ENCODE assay signal across 15 cellular contexts in the genomic region with DNA sequence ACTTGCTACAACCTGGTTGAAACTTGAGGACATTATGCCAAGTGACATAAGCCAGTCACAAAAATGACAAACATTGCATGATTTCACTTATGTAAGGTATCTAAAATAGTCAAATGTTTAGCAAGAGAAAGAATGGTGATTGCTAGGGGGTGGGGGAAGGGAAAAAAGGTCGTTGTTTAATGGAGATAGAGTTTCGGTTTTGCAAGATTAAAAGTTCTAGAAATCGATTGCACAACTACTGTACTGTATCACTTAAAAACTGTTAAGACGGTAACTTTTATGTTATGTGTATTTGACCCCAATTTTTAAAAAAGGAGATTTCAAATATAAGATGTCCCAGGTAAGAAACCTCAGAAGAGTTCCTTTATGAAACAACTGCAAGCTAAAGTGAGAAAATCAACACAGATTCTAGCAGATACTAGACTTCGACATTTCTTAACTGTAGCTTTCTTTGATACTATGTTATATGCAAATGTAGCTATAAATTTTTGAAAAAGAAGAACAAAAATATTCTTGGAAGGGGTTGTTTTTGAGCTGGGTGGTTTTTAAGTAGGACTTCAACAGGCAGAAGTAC. TPM values are rescaled to one million over a fixed set of nuclear protein-coding genes. Genes with fewer than 3 reads are reported as not detected.
DNase-seq lines count a peak whose midpoint lies in the region; TF ChIP-seq lines count a peak whose summit lies in the region.
"Had no signal": no experiment of that assay in that cellular context is flagged by ENCODE, and none has a peak within 500 bp of the region (broad histone marks: within the 10 kb centered on the region; RNA-seq: fewer than 3 reads in every experiment).

No MANE protein-coding gene starts in this region.

- peaks cover 7% of the 10 kb centered on the region for H3K36me3 Mint-ChIP-seq in activated naive CD4-positive, alpha-beta T cell treated with anti-CD3 and anti-CD28 coated beads, Interleukin-2, amount 10 ng/mL, durations not matched to agents 7 days and 5 days
- H3K36me3 Mint-ChIP-seq in activated T-helper 2 cell treated with anti-CD3 and anti-CD28 coated beads, Interferon-gamma antibody, Interleukin-2, Interleukin-4, amounts not matched to agents 10 μg/mL and 5 μg/mL and 100 μg/mL, durations not matched to agents 14 hours and 24 hours and 36 hours (ENCODE audit: low read depth), result peaks cover 5% of the 10 kb centered on the region

- DNase-seq in activated naive CD4-positive, alpha-beta T cell treated with anti-CD3 and anti-CD28 coated beads, Interleukin-2, amount 10 ng/mL, durations not matched to agents 7 days and 5 days, result no peak
- DNase-seq in activated naive CD4-positive, alpha-beta T cell treated with Interleukin-2 at 50 U/mL for 16 hours, result no peak
- DNase-seq in NB4 (ENCODE audit: low read depth) (peak; percentile 46), spleen (no peak), G401 (ENCODE audit: low spot score) (no peak), midbrain (lab: John Stamatoyannopoulos, UW) (no peak), COR-L47 (lab: John Stamatoyannopoulos, UW) (no peak)
- no peak for DNase-seq in activated T-helper 2 cell treated with anti-CD3 and anti-CD28 coated beads, Interferon-gamma antibody, Interleukin-2, Interleukin-4, amounts not matched to agents 10 μg/mL and 5 μg/mL and 100 μg/mL, durations not matched to agents 14 hours and 24 hours and 36 hours (ENCODE audit: low spot score)
- DNase-seq: activated CD4-positive, alpha-beta T cell treated with anti-CD3 and anti-CD28 coated beads for 48 hours; aorta; left colon; NCI-H1048; nucleus accumbens; uterus had no signal

- peak overlapping the region; percentile 21 for H3K4me3 ChIP-seq in NB4 (ENCODE audit: low read depth, low read length)
- no peak overlapping the region for H3K4me3 ChIP-seq in spleen
- H3K4me3 ChIP-seq: uterus had no signal

- H3K9me3 ChIP-seq in spleen, result no peaks in the 10 kb centered on the region
- H3K9me3 ChIP-seq: uterus had no signal

- peaks cover 24% of the 10 kb centered on the region for H3K27me3 Mint-ChIP-seq in activated naive CD4-positive, alpha-beta T cell treated with anti-CD3 and anti-CD28 coated beads, Interleukin-2, amount 10 ng/mL, durations not matched to agents 7 days and 5 days
- H3K27me3 Mint-ChIP-seq in activated T-helper 2 cell treated with anti-CD3 and anti-CD28 coated beads, Interferon-gamma antibody, Interleukin-2, Interleukin-4, amounts not matched to agents 10 μg/mL and 5 μg/mL and 100 μg/mL, durations not matched to agents 14 hours and 24 hours and 36 hours (ENCODE audit: low read depth), result peaks cover 1% of the 10 kb centered on the region

- H3K4me1 ChIP-seq in spleen, result peaks cover 0 to 57% (median 27%) of the 10 kb centered on the region in 6 donors
- H3K4me1 ChIP-seq: uterus had no signal

- H3K4me3 Mint-ChIP-seq in activated naive CD4-positive, alpha-beta T cell treated with anti-CD3 and anti-CD28 coated beads, Interleukin-2, amount 10 ng/mL, durations not matched to agents 7 days and 5 days, result peak overlapping the region; percentile 39
- peak overlapping the region; percentile 6 for H3K4me3 Mint-ChIP-seq in activated T-helper 2 cell treated with anti-CD3 and anti-CD28 coated beads, Interferon-gamma antibody, Interleukin-2, Interleukin-4, amounts not matched to agents 10 μg/mL and 5 μg/mL and 100 μg/mL, durations not matched to agents 14 hours and 24 hours and 36 hours (ENCODE audit: low read depth)

- H3K4me1 Mint-ChIP-seq in activated naive CD4-positive, alpha-beta T cell treated with anti-CD3 and anti-CD28 coated beads, Interleukin-2, amount 10 ng/mL, durations not matched to agents 7 days and 5 days, result peaks cover 46% of the 10 kb centered on the region
- peaks cover 37% of the 10 kb centered on the region for H3K4me1 Mint-ChIP-seq in activated T-helper 2 cell treated with anti-CD3 and anti-CD28 coated beads, Interferon-gamma antibody, Interleukin-2, Interleukin-4, amounts not matched to agents 10 μg/mL and 5 μg/mL and 100 μg/mL, durations not matched to agents 14 hours and 24 hours and 36 hours (ENCODE audit: low read depth)

- H3K27ac ChIP-seq in spleen, result peak overlapping the region in 7 of 8 donors; percentile 4 to 76 (median 67)

- H3K9me3 Mint-ChIP-seq in activated naive CD4-positive, alpha-beta T cell treated with anti-CD3 and anti-CD28 coated beads, Interleukin-2, amount 10 ng/mL, durations not matched to agents 7 days and 5 days, result no peaks in the 10 kb centered on the region
- H3K9me3 Mint-ChIP-seq in activated T-helper 2 cell treated with anti-CD3 and anti-CD28 coated beads, Interferon-gamma antibody, Interleukin-2, Interleukin-4, amounts not matched to agents 10 μg/mL and 5 μg/mL and 100 μg/mL, durations not matched to agents 14 hours and 24 hours and 36 hours, result no peaks in the 10 kb centered on the region

- peak overlapping the region; percentile 85 for H3K27ac Mint-ChIP-seq in activated naive CD4-positive, alpha-beta T cell treated with anti-CD3 and anti-CD28 coated beads, Interleukin-2, amount 10 ng/mL, durations not matched to agents 7 days and 5 days
- H3K27ac Mint-ChIP-seq in activated T-helper 2 cell treated with anti-CD3 and anti-CD28 coated beads, Interferon-gamma antibody, Interleukin-2, Interleukin-4, amounts not matched to agents 10 μg/mL and 5 μg/mL and 100 μg/mL, durations not matched to agents 14 hours and 24 hours and 36 hours, result peak overlapping the region; percentile 47

- in situ Hi-C loops in G401 (cut with HindIII; ENCODE audit: low sequenced_read_pairs), result no loop called here

- TF ChIP-seq POLR2A in NB4 (IDR thresholded peaks at IDR 0.05; ENCODE audit: extremely low read depth, insufficient read length) (no peak), spleen (IDR thresholded peaks at IDR 0.05) (no peak)

- peaks cover 0 to 14% (median 0%) of the 10 kb centered on the region in 7 donors for H3K27me3 ChIP-seq in spleen (replicated peaks in 1 of 7)
- H3K27me3 ChIP-seq: uterus had no signal

- TF ChIP-seq CTCF in NB4 (IDR thresholded peaks at IDR 0.05; ENCODE audit: low read depth, low read length), result no peak
- TF ChIP-seq CTCF in spleen (IDR thresholded peaks at IDR 0.05 in 8 of 11, conservative IDR thresholded peaks at IDR 0.05 in 3 of 11), result no peak

- 10 to 59% (median 29%) methylated on average over 5 of the region's 5 CpGs for WGBS in spleen, 5 donors

- CTCF ChIA-PET in activated naive CD4-positive, alpha-beta T cell treated with anti-CD3 and anti-CD28 coated beads, Interleukin-2, amount 10 ng/mL, durations not matched to agents 7 days and 5 days (lab: Charles Lee), result interaction anchor here (1.9 kb wide), 1 partner anchor 18 kb away, joined by 8 read pairs; no protein-coding TSS in a partner anchor

- no peaks in the 10 kb centered on the region for H3K36me3 ChIP-seq in spleen
- H3K36me3 ChIP-seq: uterus had no signal

- intact Hi-C loops in activated T-helper 2 cell treated with anti-CD3 and anti-CD28 coated beads, Interferon-gamma antibody, Interleukin-2, Interleukin-4, amounts not matched to agents 10 μg/mL and 5 μg/mL and 100 μg/mL, durations not matched to agents 14 hours and 24 hours and 36 hours (cut with micrococcal nuclease), result no loop called here
- intact Hi-C loops in spleen (cut with DNase I; ENCODE audit: low total_unique reads), result no loop called here

RNA-seq across cellular contexts. Expression of gene MEOX1, which starts 5.9 kb away (rescaled TPM):
- 1.4 and 1.8 TPM in 2 replicates for total RNA-seq in activated T-helper 2 cell treated with anti-CD3 and anti-CD28 coated beads, Interferon-gamma antibody, Interleukin-2, Interleukin-4, amounts not matched to agents 10 μg/mL and 5 μg/mL and 100 μg/mL, durations not matched to agents 14 hours and 24 hours and 36 hours
- total RNA-seq in spleen, result 10 to 100 TPM in 6 of 7 donors, 1 to 10 TPM in 1; 4.1 to 46.9 (median 32.9) TPM
- 10 to 100 TPM in 1 of 3 donors, 1 to 10 TPM in 2; 5.6 to 14.8 (median 7.5) TPM for polyA plus RNA-seq in spleen
- 86.0 and 87.4 TPM in 2 replicates for total RNA-seq in G401 (2014; rRNA removed; shearing (Covaris generic))
- total RNA-seq: SK-MEL-5 had no signal
